Comparison of ENCODE assay signal across 31 cellular contexts in the genomic region with DNA sequence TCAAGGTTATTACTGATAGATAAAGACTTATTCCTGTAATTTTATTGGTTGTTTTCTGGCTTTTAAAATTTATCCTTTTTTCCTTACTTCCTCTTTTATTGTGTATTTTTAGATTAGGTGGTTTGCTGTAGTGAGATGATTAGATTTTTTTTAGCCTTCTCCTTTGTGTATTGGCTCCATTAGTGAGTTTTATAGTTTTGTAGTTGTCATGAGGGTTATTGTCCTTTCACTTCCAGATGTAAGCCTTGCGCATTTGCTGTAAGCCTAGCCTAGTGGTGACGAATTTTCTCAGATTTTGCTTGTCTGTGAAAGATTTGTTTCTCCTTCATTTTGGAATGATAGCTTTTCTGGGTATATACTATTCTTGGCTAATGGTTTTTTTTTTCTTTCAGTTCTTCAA.
"Had no signal": no experiment of that assay in that cellular context is flagged by ENCODE, and none has a peak within 500 bp of the region (broad histone marks: within the 10 kb centered on the region; RNA-seq: fewer than 3 reads in every experiment).

No MANE protein-coding gene starts in this region.

- H3K4me2 ChIP-seq: SK-N-SH had no signal

- H3K27me3 ChIP-seq: cardiac muscle cell, colonic mucosa, SJSA1 had no signal

- H3K27ac ChIP-seq: cardiac muscle cell, colonic mucosa, SJSA1, WERI-Rb-1 had no signal

- DNase-seq: activated CD4-positive, alpha-beta memory T cell treated with anti-CD3 and anti-CD28 coated beads, Interleukin-2, amount 10 ng/mL, durations not matched to agents 7 days and 5 days; activated CD4-positive, alpha-beta T cell treated with anti-CD3 and anti-CD28 coated beads for 1 hour; activated CD4-positive, alpha-beta T cell treated with anti-CD3 and anti-CD28 coated beads for 48 hours; activated CD4-positive, CD25-positive, alpha-beta regulatory T cell; activated effector memory CD4-positive, alpha-beta T cell treated with anti-CD3 and anti-CD28 coated beads, Interleukin-2, amount 50 U/mL, for 16 hours; activated naive CD4-positive, alpha-beta T cell; activated naive CD4-positive, alpha-beta T cell treated with anti-CD3 and anti-CD28 coated beads, Interleukin-2, amount 50 U/mL, for 16 hours; activated naive CD8-positive, alpha-beta T cell treated with anti-CD3 and anti-CD28 coated beads for 36 hours; activated T-cell treated with anti-CD3 and anti-CD28 coated beads, Interleukin-2, amount 50 U/mL, for 1 hour; activated T-cell treated with anti-CD3 and anti-CD28 coated beads, Interleukin-2, amount 50 U/mL, for 72 hours; amniotic stem cell; aorta; colonic mucosa; NCI-H1092 treated with DMSO at 0.1 percent for 48 hours; NCI-H1417; NCI-H146; NCI-H187; NCI-H2029 treated with DMSO at 0.1 percent for 48 hours; NCI-H2107; NCI-H2171; NCI-H510A; NCI-H526; NCI-H748 treated with DMSO at 0.1 percent for 48 hours; NK-92 treated with Interleukin-12 subunit alpha and Interleukin-12 subunit beta, amount 100 ng/mL, for 24 hours; SHP77 treated with DMSO at 0.1 percent for 48 hours; SK-N-SH; WERI-Rb-1 had no signal

- H3K4me1 ChIP-seq: colonic mucosa, SJSA1 had no signal

- H3K36me3 ChIP-seq: cardiac muscle cell, colonic mucosa, SJSA1, WERI-Rb-1 had no signal

- H3K4me3 ChIP-seq: cardiac muscle cell, colonic mucosa, SJSA1 had no signal

- H3K9ac ChIP-seq: SK-N-SH had no signal

- H3K9me3 ChIP-seq: colonic mucosa, SJSA1, SK-N-SH had no signal

- ATAC-seq: activated T-cell treated with anti-CD3 and anti-CD28 coated beads, Interleukin-2, amount 50 U/mL, for 72 hours; activated T-helper 17 cell treated with anti-CD3 and anti-CD28 coated beads, Interleukin-2, amount 50 U/mL, for 72 hours; Panc1 had no signal
